ENCODE assay signal across 8 cellular contexts in the genomic region with DNA sequence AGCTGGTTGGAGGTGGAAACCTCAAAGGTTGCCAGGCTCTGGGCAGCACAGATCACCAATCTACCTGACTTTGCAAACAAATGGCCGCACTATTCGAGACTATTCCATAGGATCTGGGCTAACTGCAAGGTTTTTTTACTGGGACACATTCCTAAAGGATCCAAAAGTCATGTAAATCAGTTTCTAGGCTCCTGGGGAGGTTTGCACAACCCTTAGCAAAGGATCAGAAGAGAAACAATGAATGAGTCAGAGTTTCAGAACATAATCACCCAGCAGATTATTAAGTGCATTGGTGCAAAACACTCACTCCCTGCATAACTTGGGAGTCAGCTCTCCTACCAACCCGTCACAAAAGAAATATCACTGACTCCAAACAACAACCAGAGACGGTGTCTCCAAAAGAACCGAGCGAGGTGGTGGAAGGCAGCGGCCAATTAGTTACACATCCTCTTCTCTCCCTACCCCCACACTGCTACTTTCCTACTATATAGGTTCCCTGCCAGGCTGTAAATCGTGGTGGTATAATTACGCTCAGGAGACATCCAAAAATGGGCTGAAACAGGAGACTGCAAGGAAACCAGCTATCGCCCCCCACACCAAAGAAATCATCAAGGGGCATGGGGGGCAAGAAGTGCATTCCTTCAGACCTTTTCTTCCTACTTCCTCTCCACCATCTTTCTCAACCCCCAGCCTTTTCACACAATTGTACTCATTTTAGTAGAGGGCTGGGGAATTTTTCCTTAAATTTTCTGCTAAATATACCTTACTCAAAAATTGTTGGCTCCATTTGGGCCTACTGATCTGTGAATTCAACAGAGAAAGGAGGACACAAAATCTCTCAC. TPM values are rescaled to one million over a fixed set of nuclear protein-coding genes. Genes with fewer than 3 reads are reported as not detected.
DNase-seq lines count a peak whose midpoint lies in the region; ATAC-seq and TF ChIP-seq lines count a peak whose summit lies in the region.

No MANE protein-coding gene starts in this region.

- H3K9me3 ChIP-seq in CD4-positive, CD25-positive, alpha-beta regulatory T cell (ENCODE audit: control insufficient read depth in 2 of 2, low read length in 2 of 2): no peaks in the 10 kb centered on the region
- H3K9me3 ChIP-seq in T-helper 17 cell (ENCODE audit: control insufficient read depth, low read length, poor library complexity, severe bottlenecking) (no peaks in the 10 kb centered on the region), esophagus squamous epithelium (no peaks in the 10 kb centered on the region)

- peak overlapping the region; percentile 96 for H3K4me3 ChIP-seq in CD4-positive, CD25-positive, alpha-beta regulatory T cell (ENCODE audit: low read depth, low read length)
- peak overlapping the region; percentile 89 to 99 (median 92) for H3K4me3 ChIP-seq in esophagus squamous epithelium

- no peak for ATAC-seq in CD4-positive, CD25-positive, alpha-beta regulatory T cell (ENCODE audit: low read depth in 2 of 2)
- peak; percentile 2 for ATAC-seq in T-helper 17 cell
- no peak for ATAC-seq in GM21528 (IDR thresholded peaks at IDR 0.05; ENCODE audit: low FRiP score, unreplicated experiment)
- ATAC-seq in GM21360 (IDR thresholded peaks at IDR 0.05; ENCODE audit: unreplicated experiment): no peak

- H3K27ac Mint-ChIP-seq in CD4-positive, CD25-positive, alpha-beta regulatory T cell: no peak overlapping the region
- no peak overlapping the region for H3K27ac Mint-ChIP-seq in T-helper 17 cell

- peak in 2 of 3 donors; percentile 11 to 32 for DNase-seq in CD4-positive, CD25-positive, alpha-beta regulatory T cell
- peak; percentile 75 for DNase-seq in HPDE6-E6E7 (ENCODE audit: extremely low spot score)
- DNase-seq in T-helper 17 cell: no peak
- DNase-seq in esophagus squamous epithelium (lab: John Stamatoyannopoulos, UW): no peak
- DNase-seq in myocyte (ENCODE audit: low read depth): peak; percentile 52

- peak; percentile 45 for TF ChIP-seq POLR2A in GM18951 (IDR thresholded peaks at IDR 0.05; ENCODE audit: extremely low read depth, insufficient read depth, insufficient read length)
- peak in 3 of 4 donors; percentile 22 to 83 (median 62) for TF ChIP-seq POLR2A in esophagus squamous epithelium (IDR thresholded peaks at IDR 0.05)

- H3K36me3 Mint-ChIP-seq in CD4-positive, CD25-positive, alpha-beta regulatory T cell: peaks cover 16% of the 10 kb centered on the region
- H3K36me3 Mint-ChIP-seq in T-helper 17 cell (ENCODE audit: low read depth): peaks cover 4% of the 10 kb centered on the region

- no peaks in the 10 kb centered on the region for H3K27me3 Mint-ChIP-seq in CD4-positive, CD25-positive, alpha-beta regulatory T cell
- H3K27me3 Mint-ChIP-seq in T-helper 17 cell: no peaks in the 10 kb centered on the region

- TF ChIP-seq CTCF in esophagus squamous epithelium (IDR thresholded peaks at IDR 0.05): no peak

- H3K9me3 Mint-ChIP-seq in CD4-positive, CD25-positive, alpha-beta regulatory T cell: peaks cover 0 to 1% (median 0%) of the 10 kb centered on the region in 7 donors

- H3K4me1 ChIP-seq in CD4-positive, CD25-positive, alpha-beta regulatory T cell (ENCODE audit: control insufficient read depth, insufficient read depth, low read length, poor library complexity, severe bottlenecking): peaks cover 42% of the 10 kb centered on the region
- H3K4me1 ChIP-seq in esophagus squamous epithelium: peaks cover 12 to 60% (median 24%) of the 10 kb centered on the region in 3 donors

- intact Hi-C loops in esophagus squamous epithelium (cut with DNase I): no loop called here

- peaks cover 4% of the 10 kb centered on the region for H3K36me3 ChIP-seq in CD4-positive, CD25-positive, alpha-beta regulatory T cell (ENCODE audit: control insufficient read depth, insufficient read depth, low read length)
- H3K36me3 ChIP-seq in esophagus squamous epithelium: peaks cover 0 to 11% (median 0%) of the 10 kb centered on the region in 3 donors

- H3K27ac ChIP-seq in CD4-positive, CD25-positive, alpha-beta regulatory T cell (ENCODE audit: insufficient read depth, low read length, poor library complexity, severe bottlenecking): peak overlapping the region; percentile 89
- peak overlapping the region; percentile 95 to 100 (median 99) for H3K27ac ChIP-seq in esophagus squamous epithelium

- H3K4me1 Mint-ChIP-seq in CD4-positive, CD25-positive, alpha-beta regulatory T cell: peaks cover 8 to 24% (median 22%) of the 10 kb centered on the region in 4 donors
- H3K4me1 Mint-ChIP-seq in T-helper 17 cell: peaks cover 14% of the 10 kb centered on the region

- WGBS in esophagus squamous epithelium, 2 donors: 7% methylated on average over 10 of the region's 10 CpGs

- H3K4me3 Mint-ChIP-seq in CD4-positive, CD25-positive, alpha-beta regulatory T cell: no peak overlapping the region
- no peak overlapping the region for H3K4me3 Mint-ChIP-seq in T-helper 17 cell

- no peaks in the 10 kb centered on the region for H3K27me3 ChIP-seq in CD4-positive, CD25-positive, alpha-beta regulatory T cell (ENCODE audit: control insufficient read depth, insufficient read depth, low read length)
- no peaks in the 10 kb centered on the region for H3K27me3 ChIP-seq in esophagus squamous epithelium

- in situ Hi-C loops in GM18951 (cut with MboI; ENCODE audit: low sequenced_read_pairs, unreplicated experiment): no loop called here

RNA-seq across cellular contexts. Expression of gene UBE2H, which starts 3.2 kb away (rescaled TPM):
- 109 TPM for total RNA-seq in CD4-positive, CD25-positive, alpha-beta regulatory T cell
- polyA plus RNA-seq in CD4-positive, CD25-positive, alpha-beta regulatory T cell: 10 to 100 TPM; 50.7 to 73.5 (median 62.1) TPM
- 10 to 100 TPM; 77.9 to 84.2 TPM for total RNA-seq in T-helper 17 cell
- total RNA-seq in esophagus squamous epithelium: 100 to 1,000 TPM in 2 of 4 donors, 10 to 100 TPM in 2; 60.1 to 113 (median 88.7) TPM
- total RNA-seq in myocyte: 123 and 128 TPM in 2 replicates
- polyA plus RNA-seq in myocyte (2012): 112 TPM

Comparison
In these comparisons a context has a peak if more than half of its experiments do, and no peak if none do; other contexts are left out.
1. DNase-seq: peak in CD4-positive, CD25-positive, alpha-beta regulatory T cell (2 of 3), HPDE6-E6E7 (single experiment) and myocyte (single experiment); none in T-helper 17 cell (0 of 3) and esophagus squamous epithelium (single experiment).